In the genomic region with DNA sequence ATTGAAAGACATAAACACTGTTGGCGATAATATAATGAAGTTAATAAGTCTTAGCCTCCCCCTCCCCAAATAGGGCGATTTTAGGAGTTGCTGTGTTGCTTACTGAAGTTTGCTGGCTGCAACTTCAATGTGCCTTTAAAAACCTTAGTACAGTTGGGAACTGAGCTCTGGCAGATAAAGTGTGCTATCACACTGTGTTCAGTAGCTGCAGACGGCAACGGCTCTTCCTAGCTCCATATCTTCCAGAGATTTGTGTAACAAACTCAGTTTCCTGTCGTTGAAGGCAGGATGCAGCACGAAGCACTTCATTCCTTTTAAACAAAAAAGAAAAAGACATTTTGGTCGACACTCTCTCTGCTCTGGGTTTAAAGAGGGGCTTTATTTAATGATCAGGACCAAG, we compare ENCODE assay signal across 22 cellular contexts.
"Had no signal": no experiment of that assay in that cellular context is flagged by ENCODE, and none has a peak within 500 bp of the region (broad histone marks: within the 10 kb centered on the region; RNA-seq: fewer than 3 reads in every experiment).

No MANE protein-coding gene starts in this region.

- H3K9ac ChIP-seq: SK-N-SH had no signal

- H3K27ac ChIP-seq: heart right ventricle, ovary, thyroid gland, VCaP had no signal

- H3K4me3 ChIP-seq: heart right ventricle, mucosa of descending colon, ovary, thyroid gland had no signal

- H3K4me1 ChIP-seq: thyroid gland had no signal

- H3K36me3 ChIP-seq: ovary, thyroid gland had no signal

- DNase-seq: activated CD4-positive, alpha-beta memory T cell treated with anti-CD3 and anti-CD28 coated beads, Interleukin-2, amount 10 ng/mL, durations not matched to agents 7 days and 5 days; activated CD4-positive, CD25-positive, alpha-beta regulatory T cell treated with anti-CD3 and anti-CD28 coated beads, Interleukin-2, amount 50 U/mL, for 72 hours; activated CD8-positive, alpha-beta memory T cell treated with anti-CD3 and anti-CD28 coated beads, Interleukin-2, amount 10 ng/mL, durations not matched to agents 7 days and 5 days; activated naive CD4-positive, alpha-beta T cell; aorta; cortex of kidney; effector CD4-positive, alpha-beta T cell; heart right ventricle; immature natural killer cell; kidney glomerular epithelial cell; left ventricle myocardium superior; mucosa of descending colon; naive B cell; ovary; SK-N-SH; stimulated activated CD4-positive, alpha-beta T cell treated with anti-CD3 and anti-CD28 coated beads, Interleukin-4, amount 100 ng/mL, for 24 hours; stimulated activated naive B cell treated with anti-CD40 and anti-IgM and Interleukin-4, amounts not matched to agents 10 μg/mL and 1 μg/mL and 100 μg/mL, for 72 hours; thyroid gland had no signal

- H3K27me3 ChIP-seq: heart right ventricle, ovary, thyroid gland had no signal

- ATAC-seq: activated CD8-positive, alpha-beta memory T cell treated with anti-CD3 and anti-CD28 coated beads, Interleukin-2, amount 10 ng/mL, durations not matched to agents 7 days and 5 days; activated T-helper 17 cell treated with anti-CD3 and anti-CD28 coated beads, Interleukin-2, amount 50 U/mL, for 72 hours; esophagus mucosa; left ventricle myocardium superior; mucosa of descending colon; sciatic nerve; stimulated activated naive B cell treated with anti-CD40 and anti-IgM and Interleukin-4, amounts not matched to agents 10 μg/mL and 1 μg/mL and 100 μg/mL, for 72 hours had no signal

- H3K4me2 ChIP-seq: SK-N-SH had no signal

- H3K9me3 ChIP-seq: heart right ventricle, mucosa of descending colon, ovary, SK-N-SH, thyroid gland had no signal
